ENCODE assay signal across 19 cellular contexts in the genomic region with DNA sequence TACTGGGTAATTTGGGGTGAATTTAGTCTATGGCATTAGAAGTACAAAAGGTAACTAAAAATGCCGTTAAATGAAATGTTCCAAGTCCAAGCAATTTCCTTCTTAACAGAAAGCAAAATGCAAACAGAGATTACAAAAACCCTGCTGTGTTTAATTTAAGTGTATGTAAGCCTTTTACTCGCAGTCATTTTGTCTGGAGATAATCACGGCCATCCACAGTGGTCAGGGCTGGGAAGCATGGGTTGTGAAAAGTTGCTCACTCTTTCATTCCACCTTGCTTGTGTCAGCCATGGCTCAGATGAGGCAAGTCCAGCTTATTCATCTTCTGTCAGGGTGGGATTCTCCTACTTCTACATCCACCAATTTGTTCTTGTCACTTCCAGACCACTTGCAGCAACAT.
"Had no signal": no experiment of that assay in that cellular context is flagged by ENCODE, and none has a peak within 500 bp of the region (broad histone marks: within the 10 kb centered on the region; RNA-seq: fewer than 3 reads in every experiment).

No MANE protein-coding gene starts in this region.

- ATAC-seq: activated T-helper 17 cell treated with anti-CD3 and anti-CD28 coated beads, Interleukin-2, amount 50 U/mL, for 72 hours; left colon; mucosa of descending colon; natural killer cell treated with Interleukin-12 subunit alpha and Interleukin-12 subunit beta and Interleukin-15 and Interleukin-18, amount 100 ng/mL, for 72 hours; psoas muscle; sciatic nerve; T-helper 17 cell had no signal

- DNase-seq: activated B cell treated with CpG ODN at 0.5 μM for 24 hours; activated CD4-positive, alpha-beta T cell treated with anti-CD3 and anti-CD28 coated beads, Interleukin-2, amount 10 ng/mL, durations not matched to agents 24 days and 14 days; activated CD8-positive, alpha-beta memory T cell treated with anti-CD3 and anti-CD28 coated beads for 24 hours; activated naive CD4-positive, alpha-beta T cell treated with anti-CD3 and anti-CD28 coated beads for 36 hours; activated T-cell treated with anti-CD3 and anti-CD28 coated beads for 4 hours; effector CD8-positive, alpha-beta T cell; left colon; mucosa of descending colon; occipital lobe; psoas muscle; stimulated activated CD4-positive, alpha-beta T cell treated with anti-CD3 and anti-CD28 coated beads, Interleukin-12 subunit alpha, Interleukin-12 subunit beta, amount 100 ng/mL, for 4 hours; stimulated activated CD4-positive, alpha-beta T cell treated with anti-CD3 and anti-CD28 coated beads, Interleukin-2, amount 100 ng/mL, for 48 hours; stimulated activated naive CD4-positive, alpha-beta T cell treated with Interleukin-2 at 50 U/mL for 16 hours; T-helper 17 cell had no signal

- H3K4me3 ChIP-seq: coronary artery, mucosa of descending colon, psoas muscle had no signal

- H3K9me3 ChIP-seq: mucosa of descending colon had no signal

- H3K4me1 ChIP-seq: psoas muscle had no signal

- H3K27ac ChIP-seq: coronary artery, epithelial cell of prostate, psoas muscle had no signal
